In genomic region chr6:158303210-158303731, GRCh38 we compare ENCODE assay signal across 1 cellular context.
TF ChIP-seq lines count a peak whose summit lies in the region.

No MANE protein-coding gene starts in this region.

TF ChIP-seq in HepG2, 621 proteins besides CTCF, POLR2A, EP300 and RAD21 (continued from another document and continues in another):
- TF ChIP-seq E2F5 (CRISPR knock-in tag; conservative IDR thresholded peaks at IDR 0.05): no peak
- TF ChIP-seq RXRB (CRISPR knock-in tag; IDR thresholded peaks at IDR 0.05; ENCODE audit: borderline replicate concordance): peak; percentile 29; the same call in 1 of the 2 replicates
- no peak for TF ChIP-seq ZMYM2 (CRISPR knock-in tag; IDR thresholded peaks at IDR 0.05)
- peak; percentile 62 for TF ChIP-seq FOXK1 (CRISPR knock-in tag; IDR thresholded peaks at IDR 0.05; ENCODE audit: borderline replicate concordance, low read depth)
- no peak for TF ChIP-seq KLF11 (CRISPR knock-in tag; IDR thresholded peaks at IDR 0.05)
- no peak for TF ChIP-seq TFDP2 (CRISPR knock-in tag; IDR thresholded peaks at IDR 0.05)
- no peak for TF ChIP-seq ZNF792 (CRISPR knock-in tag; IDR thresholded peaks at IDR 0.05)
- peak; percentile 76 for TF ChIP-seq ISL2 (CRISPR knock-in tag; IDR thresholded peaks at IDR 0.05)
- TF ChIP-seq HOXA3 (CRISPR knock-in tag; IDR thresholded peaks at IDR 0.05): peak; percentile 72; the same call in 1 of the 2 replicates
- TF ChIP-seq PRPF4 (IDR thresholded peaks at IDR 0.05; ENCODE audit: low read depth, low read length, poor library complexity, severe bottlenecking): no peak
- TF ChIP-seq ZNF256 (CRISPR knock-in tag; conservative IDR thresholded peaks at IDR 0.05): no peak
- peak; percentile 70 for TF ChIP-seq ATF2 (CRISPR knock-in tag; IDR thresholded peaks at IDR 0.05)
- no peak for TF ChIP-seq CENPBD1 (CRISPR knock-in tag; IDR thresholded peaks at IDR 0.05; ENCODE audit: borderline replicate concordance, low read depth)
- no peak for TF ChIP-seq ZNF432 (CRISPR knock-in tag; IDR thresholded peaks at IDR 0.05; ENCODE audit: borderline replicate concordance)
- no peak for TF ChIP-seq ZNF576 (CRISPR knock-in tag; IDR thresholded peaks at IDR 0.05)
- peak; percentile 64; the same call in 1 of the 2 replicates for TF ChIP-seq IRF2 (CRISPR knock-in tag; IDR thresholded peaks at IDR 0.05)
- no peak for TF ChIP-seq SKI (IDR thresholded peaks at IDR 0.05; ENCODE audit: partially characterized antibody)
- peak; percentile 95 for TF ChIP-seq NCOR1 (IDR thresholded peaks at IDR 0.05; ENCODE audit: borderline replicate concordance, low read length)
- TF ChIP-seq ZNF878 (CRISPR knock-in tag; IDR thresholded peaks at IDR 0.05): no peak; the same call in 1 of the 2 replicates
- TF ChIP-seq ZBTB33 (CRISPR knock-in tag; IDR thresholded peaks at IDR 0.05): 0 out of 2 replicates have a peak, but pooled peaks have one; percentile 6
- TF ChIP-seq SRY (CRISPR knock-in tag; IDR thresholded peaks at IDR 0.05): no peak
- no peak for TF ChIP-seq ZNF362 (CRISPR knock-in tag; IDR thresholded peaks at IDR 0.05; ENCODE audit: borderline replicate concordance)
- no peak for TF ChIP-seq BATF2 (CRISPR knock-in tag; IDR thresholded peaks at IDR 0.05)
- no peak for TF ChIP-seq ATF7-NPFF (CRISPR knock-in tag; IDR thresholded peaks at IDR 0.05; ENCODE audit: low read depth)
- TF ChIP-seq TAF1 (CRISPR knock-in tag; IDR thresholded peaks at IDR 0.05): no peak
- TF ChIP-seq ZNF225 (CRISPR knock-in tag; IDR thresholded peaks at IDR 0.05): no peak
- TF ChIP-seq NCOA1 (CRISPR knock-in tag; IDR thresholded peaks at IDR 0.05): no peak
- no peak for TF ChIP-seq ZNF138 (CRISPR knock-in tag; IDR thresholded peaks at IDR 0.05; ENCODE audit: low read depth)
- no peak for TF ChIP-seq MBD4 (IDR thresholded peaks at IDR 0.05; ENCODE audit: borderline replicate concordance, low read length)
- TF ChIP-seq KMT2A (CRISPR knock-in tag; IDR thresholded peaks at IDR 0.05): peak; percentile 50; the same call in 1 of the 2 replicates
- peak; percentile 74 for TF ChIP-seq BCL6 (CRISPR knock-in tag; IDR thresholded peaks at IDR 0.05)
- TF ChIP-seq ZNF503 (CRISPR knock-in tag; IDR thresholded peaks at IDR 0.05): peak; percentile 59; the same call in 1 of the 2 replicates
- no peak for TF ChIP-seq GATAD1 (CRISPR knock-in tag; IDR thresholded peaks at IDR 0.05)
- TF ChIP-seq TFAP4 (IDR thresholded peaks at IDR 0.05; ENCODE audit: borderline replicate concordance, low read depth): peak; percentile 62
- no peak for TF ChIP-seq ZNF703 (CRISPR knock-in tag; IDR thresholded peaks at IDR 0.05; ENCODE audit: borderline replicate concordance)
- TF ChIP-seq HMG20A (CRISPR knock-in tag; IDR thresholded peaks at IDR 0.05; ENCODE audit: borderline replicate concordance): peak; percentile 40; the same call in 1 of the 2 replicates
- TF ChIP-seq KLF15 (CRISPR knock-in tag; IDR thresholded peaks at IDR 0.05; ENCODE audit: borderline replicate concordance): no peak
- no peak for TF ChIP-seq ZBTB40 (IDR thresholded peaks at IDR 0.05)
- TF ChIP-seq ZBTB40 (CRISPR knock-in tag; IDR thresholded peaks at IDR 0.05): no peak
- no peak for TF ChIP-seq CERS6 (CRISPR knock-in tag; IDR thresholded peaks at IDR 0.05)
- no peak for TF ChIP-seq ZNF430 (CRISPR knock-in tag; IDR thresholded peaks at IDR 0.05)
